1 cellular context compared by ENCODE assay signal in the genomic region with DNA sequence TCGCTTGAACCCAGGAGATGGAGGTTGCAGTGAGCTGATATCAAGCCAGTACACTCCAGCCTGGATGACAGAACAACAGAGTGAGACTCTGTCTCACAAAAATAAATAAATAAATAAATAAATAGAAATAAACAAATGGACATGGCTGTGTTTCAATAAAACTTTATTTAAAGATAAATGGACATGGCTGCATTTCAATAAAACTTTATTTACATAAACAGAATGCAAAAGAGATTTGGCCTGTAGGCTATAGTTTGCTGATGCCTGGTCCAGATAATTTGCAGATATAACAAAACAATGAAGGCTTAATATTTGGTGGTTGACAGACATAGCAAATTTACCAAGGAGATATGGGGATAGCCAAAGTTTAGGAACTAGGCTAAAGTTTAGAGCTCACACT.
TF ChIP-seq lines count a peak whose summit lies in the region.

No MANE protein-coding gene starts in this region.

TF ChIP-seq in HepG2, 621 proteins besides CTCF, POLR2A, EP300 and RAD21 (continued from another document):
- TF ChIP-seq, protein P1, sequence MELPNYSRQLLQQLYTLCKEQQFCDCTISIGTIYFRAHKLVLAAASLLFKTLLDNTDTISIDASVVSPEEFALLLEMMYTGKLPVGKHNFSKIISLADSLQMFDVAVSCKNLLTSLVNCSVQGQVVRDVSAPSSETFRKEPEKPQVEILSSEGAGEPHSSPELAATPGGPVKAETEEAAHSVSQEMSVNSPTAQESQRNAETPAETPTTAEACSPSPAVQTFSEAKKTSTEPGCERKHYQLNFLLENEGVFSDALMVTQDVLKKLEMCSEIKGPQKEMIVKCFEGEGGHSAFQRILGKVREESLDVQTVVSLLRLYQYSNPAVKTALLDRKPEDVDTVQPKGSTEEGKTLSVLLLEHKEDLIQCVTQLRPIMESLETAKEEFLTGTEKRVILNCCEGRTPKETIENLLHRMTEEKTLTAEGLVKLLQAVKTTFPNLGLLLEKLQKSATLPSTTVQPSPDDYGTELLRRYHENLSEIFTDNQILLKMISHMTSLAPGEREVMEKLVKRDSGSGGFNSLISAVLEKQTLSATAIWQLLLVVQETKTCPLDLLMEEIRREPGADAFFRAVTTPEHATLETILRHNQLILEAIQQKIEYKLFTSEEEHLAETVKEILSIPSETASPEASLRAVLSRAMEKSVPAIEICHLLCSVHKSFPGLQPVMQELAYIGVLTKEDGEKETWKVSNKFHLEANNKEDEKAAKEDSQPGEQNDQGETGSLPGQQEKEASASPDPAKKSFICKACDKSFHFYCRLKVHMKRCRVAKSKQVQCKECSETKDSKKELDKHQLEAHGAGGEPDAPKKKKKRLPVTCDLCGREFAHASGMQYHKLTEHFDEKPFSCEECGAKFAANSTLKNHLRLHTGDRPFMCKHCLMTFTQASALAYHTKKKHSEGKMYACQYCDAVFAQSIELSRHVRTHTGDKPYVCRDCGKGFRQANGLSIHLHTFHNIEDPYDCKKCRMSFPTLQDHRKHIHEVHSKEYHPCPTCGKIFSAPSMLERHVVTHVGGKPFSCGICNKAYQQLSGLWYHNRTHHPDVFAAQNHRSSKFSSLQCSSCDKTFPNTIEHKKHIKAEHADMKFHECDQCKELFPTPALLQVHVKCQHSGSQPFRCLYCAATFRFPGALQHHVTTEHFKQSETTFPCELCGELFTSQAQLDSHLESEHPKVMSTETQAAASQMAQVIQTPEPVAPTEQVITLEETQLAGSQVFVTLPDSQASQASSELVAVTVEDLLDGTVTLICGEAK (IDR thresholded peaks at IDR 0.05): peak; percentile 60
- TF ChIP-seq, protein P1 (CRISPR knock-in tag; IDR thresholded peaks at IDR 0.05): no peak
- no peak for TF ChIP-seq FOSL2 (CRISPR knock-in tag; IDR thresholded peaks at IDR 0.05)
